Comparison of ENCODE assay signal across 17 cellular contexts in genomic region chr6:128806274-128806673, GRCh38.
DNase-seq lines count a peak whose midpoint lies in the region; ATAC-seq, FAIRE-seq and TF ChIP-seq lines count a peak whose summit lies in the region.
"Had no signal": no experiment of that assay in that cellular context is flagged by ENCODE, and none has a peak within 500 bp of the region (broad histone marks: within the 10 kb centered on the region; RNA-seq: fewer than 3 reads in every experiment).

No MANE protein-coding gene starts in this region.

- H3K4me3 ChIP-seq in AG10803 (ENCODE audit: low read length): no peak overlapping the region
- H3K4me3 ChIP-seq in bronchial epithelial cell (ENCODE audit: low read depth, low read length): no peak overlapping the region
- H3K4me3 ChIP-seq in left ventricle myocardium inferior: no peak overlapping the region
- H3K4me3 ChIP-seq in SJCRH30: no peak overlapping the region
- H3K4me3 ChIP-seq: Peyer's patch had no signal

- peak overlapping the region; percentile 53 for H3K27ac ChIP-seq in left ventricle myocardium inferior (replicated peaks)
- H3K27ac ChIP-seq in SJCRH30: no peak overlapping the region
- H3K27ac ChIP-seq: Peyer's patch had no signal

- CTCF ChIA-PET in activated CD4-positive, alpha-beta T cell treated with anti-CD3 and anti-CD28 coated beads, Interleukin-2, amount 10 ng/mL, durations not matched to agents 7 days and 5 days (lab: Charles Lee): no interaction called here

- no peak overlapping the region for H3K27ac Mint-ChIP-seq in activated CD4-positive, alpha-beta T cell treated with anti-CD3 and anti-CD28 coated beads, Interleukin-2, amount 10 ng/mL, durations not matched to agents 7 days and 5 days
- H3K27ac Mint-ChIP-seq: activated T-helper 17 cell treated with anti-CD3 and anti-CD28 coated beads, Interleukin-2, amount 50 U/mL, for 72 hours had no signal

- POLR2A ChIA-PET in activated CD4-positive, alpha-beta T cell treated with anti-CD3 and anti-CD28 coated beads, Interleukin-2, amount 10 ng/mL, durations not matched to agents 7 days and 5 days (lab: Charles Lee): no interaction called here

- no peaks in the 10 kb centered on the region for H3K36me3 Mint-ChIP-seq in activated CD4-positive, alpha-beta T cell treated with anti-CD3 and anti-CD28 coated beads, Interleukin-2, amount 10 ng/mL, durations not matched to agents 7 days and 5 days (ENCODE audit: low read depth)

- intact Hi-C loops in left ventricle myocardium inferior (cut with micrococcal nuclease): loop anchor here (5.0 kb wide), 1 partner anchor 446 kb away; no protein-coding TSS in a partner anchor

- no peaks in the 10 kb centered on the region for H3K9me3 Mint-ChIP-seq in activated CD4-positive, alpha-beta T cell treated with anti-CD3 and anti-CD28 coated beads, Interleukin-2, amount 10 ng/mL, durations not matched to agents 7 days and 5 days
- H3K9me3 Mint-ChIP-seq: activated T-helper 17 cell treated with anti-CD3 and anti-CD28 coated beads, Interleukin-2, amount 50 U/mL, for 72 hours had no signal

- no peak overlapping the region for H3K4me3 Mint-ChIP-seq in activated CD4-positive, alpha-beta T cell treated with anti-CD3 and anti-CD28 coated beads, Interleukin-2, amount 10 ng/mL, durations not matched to agents 7 days and 5 days
- H3K4me3 Mint-ChIP-seq: activated T-helper 17 cell treated with anti-CD3 and anti-CD28 coated beads, Interleukin-2, amount 50 U/mL, for 72 hours had no signal

- peaks cover 5% of the 10 kb centered on the region for H3K9me3 ChIP-seq in left ventricle myocardium inferior (replicated peaks)
- no peaks in the 10 kb centered on the region for H3K9me3 ChIP-seq in SJCRH30 (replicated peaks)
- H3K9me3 ChIP-seq: Peyer's patch had no signal

- no peak for FAIRE-seq in bronchial epithelial cell (lab: Jason Lieb, UNC)
- FAIRE-seq: endometrium, GM12891 had no signal

- H3K4me1 ChIP-seq in left ventricle myocardium inferior (peaks cover 11% of the 10 kb centered on the region), SJCRH30 (no peaks in the 10 kb centered on the region)
- H3K4me1 ChIP-seq: Peyer's patch had no signal

- H3K27me3 ChIP-seq in bronchial epithelial cell (ENCODE audit: control insufficient read depth, insufficient read depth, low read length) (no peaks in the 10 kb centered on the region), left ventricle myocardium inferior (ENCODE audit: low read depth) (no peaks in the 10 kb centered on the region), SJCRH30 (no peaks in the 10 kb centered on the region)
- H3K27me3 ChIP-seq: Peyer's patch had no signal

- peak; percentile 40 for DNase-seq in AG10803 (ENCODE audit: low read depth)
- DNase-seq in M059J (ENCODE audit: low read depth): peak; percentile 13
- peak; percentile 77 for DNase-seq in bronchial epithelial cell (ENCODE audit: low read depth)
- DNase-seq in left ventricle myocardium inferior: no peak
- DNase-seq in ecto neural progenitor cell (ENCODE audit: low spot score): no peak
- no peak for DNase-seq in SJCRH30
- no peak for DNase-seq in activated CD4-positive, alpha-beta T cell treated with anti-CD3 and anti-CD28 coated beads, Interleukin-2, amount 10 ng/mL, durations not matched to agents 7 days and 5 days
- DNase-seq: glutamatergic neuron, islet precursor cell, KBM-7, NCI-H524 treated with DMSO at 0.1 percent for 48 hours, Peyer's patch, substantia nigra had no signal

- TF ChIP-seq CTCF in AG10803 (conservative IDR thresholded peaks at IDR 0.05; ENCODE audit: low read length): no peak
- TF ChIP-seq CTCF in bronchial epithelial cell (IDR thresholded peaks at IDR 0.05; ENCODE audit: insufficient read depth, low read length, severe bottlenecking): no peak
- TF ChIP-seq CTCF in left ventricle myocardium inferior (IDR thresholded peaks at IDR 0.05; ENCODE audit: borderline replicate concordance): no peak

- H3K27me3 Mint-ChIP-seq in activated CD4-positive, alpha-beta T cell treated with anti-CD3 and anti-CD28 coated beads, Interleukin-2, amount 10 ng/mL, durations not matched to agents 7 days and 5 days: peaks cover 5% of the 10 kb centered on the region

- H3K36me3 ChIP-seq in bronchial epithelial cell (ENCODE audit: control insufficient read depth, insufficient read depth, low read length) (no peaks in the 10 kb centered on the region), left ventricle myocardium inferior (no peaks in the 10 kb centered on the region), SJCRH30 (no peaks in the 10 kb centered on the region)
- H3K36me3 ChIP-seq: Peyer's patch had no signal

- no peaks in the 10 kb centered on the region for H3K4me1 Mint-ChIP-seq in activated CD4-positive, alpha-beta T cell treated with anti-CD3 and anti-CD28 coated beads, Interleukin-2, amount 10 ng/mL, durations not matched to agents 7 days and 5 days
- H3K4me1 Mint-ChIP-seq: activated T-helper 17 cell treated with anti-CD3 and anti-CD28 coated beads, Interleukin-2, amount 50 U/mL, for 72 hours had no signal

- ATAC-seq in GM18907 (IDR thresholded peaks at IDR 0.05; ENCODE audit: unreplicated experiment): no peak
- ATAC-seq: activated T-helper 17 cell treated with anti-CD3 and anti-CD28 coated beads, Interleukin-2, amount 50 U/mL, for 72 hours had no signal

Comparison
In these comparisons a context has a peak if more than half of its experiments do, and no peak if none do; other contexts are left out.
1. DNase-seq: peak in AG10803 (single experiment), M059J (single experiment) and bronchial epithelial cell (single experiment); none in left ventricle myocardium inferior (single experiment), ecto neural progenitor cell (single experiment), SJCRH30 (0 of 2) and activated CD4-positive, alpha-beta T cell treated with anti-CD3 and anti-CD28 coated beads, Interleukin-2, amount 10 ng/mL, durations not matched to agents 7 days and 5 days (single experiment).